Comparison of ENCODE assay signal across 15 cellular contexts in genomic region chr2:201152999-201153398, GRCh38. TPM values are rescaled to one million over a fixed set of nuclear protein-coding genes. Genes with fewer than 3 reads are reported as not detected.
DNase-seq lines count a peak whose midpoint lies in the region; ATAC-seq, FAIRE-seq and TF ChIP-seq lines count a peak whose summit lies in the region.
"Had no signal": no experiment of that assay in that cellular context is flagged by ENCODE, and none has a peak within 500 bp of the region (broad histone marks: within the 10 kb centered on the region; RNA-seq: fewer than 3 reads in every experiment).

No MANE protein-coding gene starts in this region.

- ATAC-seq in A549 (no peak), HG02623 (IDR thresholded peaks at IDR 0.05; ENCODE audit: unreplicated experiment) (no peak)
- no peak for ATAC-seq in activated naive CD8-positive, alpha-beta T cell treated with anti-CD3 and anti-CD28 coated beads, Interleukin-2, amount 50 U/mL, for 24 hours
- ATAC-seq in naive thymus-derived CD8-positive, alpha-beta T cell = no peak
- ATAC-seq: mucosa of descending colon had no signal

- peak overlapping the region; percentile 95 to 96 for H3K27ac ChIP-seq in A549
- no peak overlapping the region for H3K27ac ChIP-seq in HEK293 (ENCODE audit: extremely low read depth, low read depth, low read length)
- peak overlapping the region in 1 of 2 donors; percentile 67 for H3K27ac ChIP-seq in ascending aorta

- no peak for TF ChIP-seq POLR2A in A549 (IDR thresholded peaks at IDR 0.05; ENCODE audit: low read length)

- peaks cover 63% of the 10 kb centered on the region for H3K4me1 Mint-ChIP-seq in activated naive CD8-positive, alpha-beta T cell treated with anti-CD3 and anti-CD28 coated beads, Interleukin-2, amount 50 U/mL, for 24 hours
- H3K4me1 Mint-ChIP-seq in naive thymus-derived CD8-positive, alpha-beta T cell = peaks cover 10 to 76% (median 18%) of the 10 kb centered on the region in 4 donors

- H3K4me3 Mint-ChIP-seq in activated naive CD8-positive, alpha-beta T cell treated with anti-CD3 and anti-CD28 coated beads, Interleukin-2, amount 50 U/mL, for 24 hours = no peak overlapping the region
- H3K4me3 Mint-ChIP-seq in naive thymus-derived CD8-positive, alpha-beta T cell = no peak overlapping the region

- WGBS in A549 (ENCODE audit: missing lambda C conversion rate) = 100% methylated on average over 1 of the region's 1 CpG

- TF ChIP-seq RAD21 in A549 (conservative IDR thresholded peaks at IDR 0.05 in 1 of 2, IDR thresholded peaks at IDR 0.05 in 1 of 2) = no peak

- FAIRE-seq in A549 (lab: Jason Lieb, UNC) = no peak
- FAIRE-seq: TTC549 had no signal

- no peak for TF ChIP-seq EP300 in A549 (IDR thresholded peaks at IDR 0.05)

- no peak overlapping the region for H3K4me2 ChIP-seq in A549
- H3K4me2 ChIP-seq: hepatocyte had no signal

- CTCF ChIA-PET in A549 (lab: Yijun Ruan, JAX) = interaction anchor here (0.6 to 1.9 kb wide), 7 partner anchors 32 to 191 kb away, joined by 3 to 12 read pairs (median 4); no protein-coding TSS in a partner anchor
- CTCF ChIA-PET in HEK293 (lab: Yijun Ruan, JAX) = interaction anchor here (0.6 to 1.0 kb wide), 4 partner anchors 18 to 81 kb away, joined by 3 to 4 read pairs (median 4); no protein-coding TSS in a partner anchor

- H3K27ac Mint-ChIP-seq in activated naive CD8-positive, alpha-beta T cell treated with anti-CD3 and anti-CD28 coated beads, Interleukin-2, amount 50 U/mL, for 24 hours = peak overlapping the region; percentile 4
- H3K27ac Mint-ChIP-seq in naive thymus-derived CD8-positive, alpha-beta T cell = peak overlapping the region; percentile 10 to 83 (median 34)

- peaks cover 74% of the 10 kb centered on the region for H3K36me3 Mint-ChIP-seq in activated naive CD8-positive, alpha-beta T cell treated with anti-CD3 and anti-CD28 coated beads, Interleukin-2, amount 50 U/mL, for 24 hours (ENCODE audit: low read depth)
- peaks cover 0 to 73% (median 15%) of the 10 kb centered on the region in 3 donors for H3K36me3 Mint-ChIP-seq in naive thymus-derived CD8-positive, alpha-beta T cell

- H3K9me3 ChIP-seq in A549 (no peaks in the 10 kb centered on the region), HEK293 (ENCODE audit: control insufficient read depth, insufficient read depth, low read depth, low read length) (no peaks in the 10 kb centered on the region), ascending aorta (no peaks in the 10 kb centered on the region)
- H3K9me3 ChIP-seq: mucosa of descending colon had no signal

- H3K36me3 ChIP-seq in HEK293 (ENCODE audit: control insufficient read depth in 2 of 2, insufficient read depth in 1 of 2, low read length in 2 of 2) (peaks cover 0 to 23% of the 10 kb centered on the region in 2 experiments; a peak in 2 of 3 replicates), ascending aorta (peaks cover 63 to 84% of the 10 kb centered on the region in 2 donors)

- H3K9me3 Mint-ChIP-seq in activated naive CD8-positive, alpha-beta T cell treated with anti-CD3 and anti-CD28 coated beads, Interleukin-2, amount 50 U/mL, for 24 hours = no peaks in the 10 kb centered on the region
- H3K9me3 Mint-ChIP-seq in naive thymus-derived CD8-positive, alpha-beta T cell = no peaks in the 10 kb centered on the region

- TF ChIP-seq CTCF in A549 (IDR thresholded peaks at IDR 0.05) = no peak
- no peak for TF ChIP-seq CTCF in HEK293 (tag by site-specific recombination; IDR thresholded peaks at IDR 0.05)
- no peak for TF ChIP-seq CTCF in ascending aorta (IDR thresholded peaks at IDR 0.05)

- H3K4me3 ChIP-seq in A549 = no peak overlapping the region
- no peak overlapping the region for H3K4me3 ChIP-seq in HEK293 (ENCODE audit: low read depth, low read length)
- no peak overlapping the region for H3K4me3 ChIP-seq in ascending aorta
- H3K4me3 ChIP-seq: hepatocyte, mucosa of descending colon had no signal

- intact Hi-C loops in ascending aorta (cut with DNase I) = loop anchor here (5.0 kb wide), 1 partner anchor 36 kb away; the partner anchor contains the start of gene CFLAR

- no peaks in the 10 kb centered on the region for H3K27me3 Mint-ChIP-seq in activated naive CD8-positive, alpha-beta T cell treated with anti-CD3 and anti-CD28 coated beads, Interleukin-2, amount 50 U/mL, for 24 hours
- H3K27me3 Mint-ChIP-seq in naive thymus-derived CD8-positive, alpha-beta T cell = no peaks in the 10 kb centered on the region

- POLR2A ChIA-PET in A549 (lab: Yijun Ruan, JAX) = interaction anchor here (4.8 kb wide), 1 partner anchor 36 kb away, joined by 39 read pairs; the partner anchor contains the start of gene CFLAR
- POLR2A ChIA-PET in HEK293 (lab: Yijun Ruan, JAX) = no interaction called here
- POLR2A ChIA-PET in naive thymus-derived CD8-positive, alpha-beta T cell (lab: Charles Lee) = interaction anchor here (3.2 kb wide), 1 partner anchor 36 kb away, joined by 11 read pairs; the partner anchor contains the start of gene CFLAR

- peaks cover 61% of the 10 kb centered on the region for H3K4me1 ChIP-seq in A549
- 0 out of 2 replicates have a peak, but pooled peaks cover under 1% of the 10 kb centered on the region for H3K4me1 ChIP-seq in HEK293 (ENCODE audit: control insufficient read depth, insufficient read depth, low read length)
- peaks cover 4 to 16% of the 10 kb centered on the region in 2 donors for H3K4me1 ChIP-seq in ascending aorta

- H3K27me3 ChIP-seq in ascending aorta = no peaks in the 10 kb centered on the region
- H3K27me3 ChIP-seq: hepatocyte had no signal

- DNase-seq in A549 (ENCODE audit: low read depth in 1 of 2, low spot score in 1 of 2) (no peak), AG08395 (ENCODE audit: low spot score) (no peak), cortex of kidney (lab: John Stamatoyannopoulos, UW) (no peak), ascending aorta (ENCODE audit: low spot score in 2 of 2) (no peak)
- DNase-seq in activated naive CD8-positive, alpha-beta T cell treated with anti-CD3 and anti-CD28 coated beads, Interleukin-2, amount 50 U/mL, for 24 hours = no peak
- no peak for DNase-seq in naive thymus-derived CD8-positive, alpha-beta T cell
- DNase-seq: C1 segment of cervical spinal cord; H7; mucosa of descending colon; NCI-H187; stimulated activated CD4-positive, alpha-beta T cell treated with anti-CD3 and anti-CD28 coated beads, Interleukin-12 subunit alpha, Interleukin-12 subunit beta, amount 100 ng/mL, for 4 hours had no signal

TF ChIP-seq in A549, 52 proteins besides CTCF, POLR2A, EP300 and RAD21 (continues in another document):
- TF ChIP-seq ZFP36 (IDR thresholded peaks at IDR 0.05; ENCODE audit: borderline replicate concordance, partially characterized antibody) (no peak), NPAS2 (CRISPR knock-in tag; IDR thresholded peaks at IDR 0.05; ENCODE audit: borderline replicate concordance) (no peak)
- TF ChIP-seq, protein P1, sequence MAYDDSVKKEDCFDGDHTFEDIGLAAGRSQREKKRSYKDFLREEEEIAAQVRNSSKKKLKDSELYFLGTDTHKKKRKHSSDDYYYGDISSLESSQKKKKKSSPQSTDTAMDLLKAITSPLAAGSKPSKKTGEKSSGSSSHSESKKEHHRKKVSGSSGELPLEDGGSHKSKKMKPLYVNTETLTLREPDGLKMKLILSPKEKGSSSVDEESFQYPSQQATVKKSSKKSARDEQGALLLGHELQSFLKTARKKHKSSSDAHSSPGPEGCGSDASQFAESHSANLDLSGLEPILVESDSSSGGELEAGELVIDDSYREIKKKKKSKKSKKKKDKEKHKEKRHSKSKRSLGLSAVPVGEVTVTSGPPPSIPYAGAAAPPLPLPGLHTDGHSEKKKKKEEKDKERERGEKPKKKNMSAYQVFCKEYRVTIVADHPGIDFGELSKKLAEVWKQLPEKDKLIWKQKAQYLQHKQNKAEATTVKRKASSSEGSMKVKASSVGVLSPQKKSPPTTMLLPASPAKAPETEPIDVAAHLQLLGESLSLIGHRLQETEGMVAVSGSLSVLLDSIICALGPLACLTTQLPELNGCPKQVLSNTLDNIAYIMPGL (CRISPR knock-in tag; IDR thresholded peaks at IDR 0.05; ENCODE audit: borderline replicate concordance) = no peak

TF ChIP-seq in HEK293, 187 proteins besides CTCF, POLR2A, EP300 and RAD21:
- no peak for TF ChIP-seq ZNF292 (tag by site-specific recombination; IDR thresholded peaks at IDR 0.05; ENCODE audit: borderline replicate concordance, low read depth)
- TF ChIP-seq ZNF76 (tag by site-specific recombination; IDR thresholded peaks at IDR 0.05; ENCODE audit: borderline replicate concordance, low read depth) = no peak
- TF ChIP-seq SP7 (tag by site-specific recombination; IDR thresholded peaks at IDR 0.05) = no peak
- 0 out of 2 replicates have a peak, but pooled peaks have one; percentile 1 for TF ChIP-seq ZNF133 (tag by site-specific recombination; IDR thresholded peaks at IDR 0.05)
- no peak for TF ChIP-seq ZNF239 (tag by site-specific recombination; IDR thresholded peaks at IDR 0.05)

RNA-seq across cellular contexts. Expression of gene CASP10, which starts 29.9 kb away (rescaled TPM):
- polyA plus RNA-seq in A549 (2011; rRNA removed) = 6.5 and 6.8 TPM in 2 replicates
- polyA plus RNA-seq in A549 (2012; cell fraction: cytosol; rRNA removed) = 1.5 and 1.8 TPM in 2 replicates
- 1.2 and 2.2 TPM in 2 replicates for polyA plus RNA-seq in A549 (2012; cell fraction: nucleus; rRNA removed)
- polyA plus RNA-seq in A549 (2017; fragmentation: RNase III; extraction: RNeasy Plus Mini Kit Qiagen cat#74134 plus additional on column Dnase treatment) = 2.6 to 3.0 TPM (median 2.8 TPM) in 3 replicates
- 9.6 and 10.5 TPM in 2 replicates for polyA minus RNA-seq in A549 (2011; rRNA and poly(A)+ RNA removed)
- 10 to 100 TPM; 47.2 to 48.1 TPM for total RNA-seq in naive thymus-derived CD8-positive, alpha-beta T cell
- 10 to 100 TPM in 2 of 3 donors, 1 to 10 TPM in 1; 8.6 to 17.5 (median 14.6) TPM for polyA plus RNA-seq in naive thymus-derived CD8-positive, alpha-beta T cell
- 7.8 TPM for total RNA-seq in ascending aorta

RNA-seq across cellular contexts. Expression of gene CFLAR, which starts 37.0 kb away (rescaled TPM):
- 64.0 and 89.4 TPM in 2 replicates for polyA plus RNA-seq in A549 (2011; rRNA removed)
- polyA plus RNA-seq in A549 (2012; cell fraction: cytosol; rRNA removed) = 41.6 and 47.7 TPM in 2 replicates
- 44.8 and 63.7 TPM in 2 replicates for polyA plus RNA-seq in A549 (2012; cell fraction: nucleus; rRNA removed)
- polyA plus RNA-seq in A549 (2017; fragmentation: RNase III; extraction: RNeasy Plus Mini Kit Qiagen cat#74134 plus additional on column Dnase treatment) = 56.5 to 64.0 TPM (median 56.5 TPM) in 3 replicates
- 65.7 and 70.3 TPM in 2 replicates for polyA minus RNA-seq in A549 (2011; rRNA and poly(A)+ RNA removed)
- total RNA-seq in naive thymus-derived CD8-positive, alpha-beta T cell = 100 to 1,000 TPM; 127 to 142 TPM
- 10 to 100 TPM; 50.7 to 93.3 (median 63.9) TPM for polyA plus RNA-seq in naive thymus-derived CD8-positive, alpha-beta T cell
- 112 TPM for total RNA-seq in ascending aorta
